ENCODE assay signal across 28 cellular contexts in genomic region chr6:84669945-84670344, GRCh38.
"Had no signal": no experiment of that assay in that cellular context is flagged by ENCODE, and none has a peak within 500 bp of the region (broad histone marks: within the 10 kb centered on the region; RNA-seq: fewer than 3 reads in every experiment).

No MANE protein-coding gene starts in this region.

- DNase-seq: hypothalamus; immature natural killer cell; kidney; lower lobe of right lung; mammary epithelial cell; mesendoderm; naive B cell; natural killer cell; nephron progenitor cell; occipital lobe; psoas muscle; stimulated activated CD4-positive, alpha-beta T cell treated with anti-CD3 and anti-CD28 coated beads, Interleukin-12 subunit alpha, Interleukin-12 subunit beta, amount 100 ng/mL, for 4 hours; stimulated activated CD4-positive, alpha-beta T cell treated with anti-CD3 and anti-CD28 coated beads, Interleukin-15, amount 100 ng/mL, for 24 hours; stimulated activated CD4-positive, alpha-beta T cell treated with anti-CD3 and anti-CD28 coated beads, Interleukin-2, amount 100 ng/mL, for 24 hours; stimulated activated CD4-positive, alpha-beta T cell treated with anti-CD3 and anti-CD28 coated beads, Interleukin-4, amount 100 ng/mL, for 1 hour; stimulated activated naive B cell treated with anti-CD40 and anti-IgM and Interleukin-4, amounts not matched to agents 10 μg/mL and 1 μg/mL and 100 μg/mL, for 72 hours; stimulated activated naive CD8-positive, alpha-beta T cell treated with anti-CD3 and anti-CD28 coated beads, Interleukin-15, Interleukin-2, amounts not matched to agents 100 U/mL and 50 U/mL, for 24 hours; stomach; testis; thyroid gland; transverse colon; upper lobe of left lung had no signal

- H3K27me3 ChIP-seq: neural progenitor cell, neutrophil, right atrium auricular region, stomach, testis, thyroid gland, transverse colon, upper lobe of left lung, vagina had no signal

- H3K36me3 ChIP-seq: lower lobe of right lung, neural progenitor cell, neutrophil, right atrium auricular region, stomach, thyroid gland, transverse colon, upper lobe of left lung, vagina had no signal

- H3K4me1 ChIP-seq: lower lobe of right lung, parathyroid adenoma, psoas muscle, right atrium auricular region, stomach, testis, thyroid gland, transverse colon, upper lobe of left lung, vagina had no signal

- H3K79me2 ChIP-seq: parathyroid adenoma had no signal

- H2AFZ ChIP-seq: neural progenitor cell, parathyroid adenoma had no signal

- H3K4me3 ChIP-seq: lower lobe of right lung, neural progenitor cell, psoas muscle, right atrium auricular region, skin epidermis, stomach, testis, thyroid gland, transverse colon, upper lobe of left lung, vagina had no signal

- H3K4me2 ChIP-seq: neural progenitor cell had no signal

- H3K9me3 ChIP-seq: lower lobe of right lung, neutrophil, psoas muscle, right atrium auricular region, testis, thyroid gland, transverse colon, upper lobe of left lung, vagina had no signal

- H3K9ac ChIP-seq: neural progenitor cell, parathyroid adenoma had no signal

- H3K27ac ChIP-seq: lower lobe of right lung, neural progenitor cell, neutrophil, parathyroid adenoma, psoas muscle, right atrium auricular region, skin epidermis, stomach, testis, thyroid gland, transverse colon, upper lobe of left lung, vagina had no signal
